Comparison of ENCODE assay signal across 29 cellular contexts in the genomic region with DNA sequence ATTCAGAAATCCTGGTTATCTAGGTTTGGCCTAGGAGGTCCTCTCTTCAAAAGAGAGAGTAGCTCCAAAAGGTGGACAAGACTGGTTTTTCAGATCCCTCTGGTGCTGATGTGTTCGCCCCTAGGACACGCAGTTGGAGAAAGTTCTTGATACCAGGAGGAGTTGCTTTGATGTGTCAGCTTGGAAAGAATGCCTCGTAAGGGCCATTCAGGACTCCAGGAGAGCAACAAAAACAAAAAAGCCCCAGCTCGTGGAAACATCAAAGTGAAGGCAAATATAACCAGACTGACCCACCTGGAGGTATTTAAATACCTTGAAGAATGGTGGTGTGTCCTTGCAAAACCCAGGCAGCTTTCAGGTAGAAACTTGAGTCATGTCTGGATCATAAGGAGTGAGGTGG. TPM values are rescaled to one million over a fixed set of nuclear protein-coding genes. Genes with fewer than 3 reads are reported as not detected.
DNase-seq lines count a peak whose midpoint lies in the region; ATAC-seq and TF ChIP-seq lines count a peak whose summit lies in the region.
"Had no signal": no experiment of that assay in that cellular context is flagged by ENCODE, and none has a peak within 500 bp of the region (broad histone marks: within the 10 kb centered on the region; RNA-seq: fewer than 3 reads in every experiment).

No MANE protein-coding gene starts in this region.

- DNase-seq in RWPE2 (ENCODE audit: low spot score) = no peak
- DNase-seq in kidney tubule cell (ENCODE audit: low spot score) = peak; percentile 71
- DNase-seq in thoracic aorta (ENCODE audit: low spot score) = no peak
- DNase-seq in SIG-M5 (lab: John Stamatoyannopoulos, UW) = no peak
- no peak for DNase-seq in mesothelial cell of epicardium (ENCODE audit: low spot score in 2 of 2, unreplicated experiment in 2 of 2)
- DNase-seq: activated CD8-positive, alpha-beta T cell treated with anti-CD3 and anti-CD28 coated beads, Interleukin-2, amount 10 ng/mL, durations not matched to agents 7 days and 5 days; activated gamma-delta T cell treated with Interleukin-2 at 50 U/mL for 16 hours; activated T-cell treated with anti-CD3 and anti-CD28 coated beads, Interleukin-2, amount 50 U/mL, for 24 hours; effector CD4-positive, alpha-beta T cell; erythroblast; GF-D8; heart left ventricle; left cardiac atrium; MG63; naive thymus-derived CD8-positive, alpha-beta T cell; NCI-H345; NCI-H748 treated with DMSO at 0.1 percent for 48 hours; nucleus accumbens; retina; RPMI8226; SK-N-SH; T-helper 2 cell; thyroid gland had no signal

- H3K4me1 Mint-ChIP-seq in mesothelial cell of epicardium = peaks cover 39% of the 10 kb centered on the region

- no peak overlapping the region for H3K4me3 Mint-ChIP-seq in mesothelial cell of epicardium
- H3K4me3 Mint-ChIP-seq: activated CD8-positive, alpha-beta T cell treated with anti-CD3 and anti-CD28 coated beads, Interleukin-2, amount 10 ng/mL, durations not matched to agents 7 days and 5 days; activated T-cell treated with anti-CD3 and anti-CD28 coated beads, Interleukin-2, amount 50 U/mL, for 24 hours; brain; naive thymus-derived CD8-positive, alpha-beta T cell; stimulated activated naive CD8-positive, alpha-beta T cell treated with anti-CD3 and anti-CD28 coated beads, Interleukin-15, Interleukin-2, amounts not matched to agents 100 ng/mL and 50 ng/mL, for 24 hours had no signal

- ATAC-seq in RWPE2 (ENCODE audit: low read depth) (peak; percentile 51), thoracic aorta (ENCODE audit: insufficient number of reproducible peaks, low FRiP score, low read depth) (no peak), GM21526 (IDR thresholded peaks at IDR 0.05; ENCODE audit: low FRiP score, unreplicated experiment) (no peak)
- ATAC-seq: activated CD8-positive, alpha-beta T cell treated with anti-CD3 and anti-CD28 coated beads, Interleukin-2, amount 10 ng/mL, durations not matched to agents 7 days and 5 days; heart left ventricle; left cardiac atrium; naive thymus-derived CD8-positive, alpha-beta T cell had no signal

- H3K27ac ChIP-seq in HUES48 (ENCODE audit: low read depth, low read length) (peak overlapping the region; percentile 9), RWPE2 (ENCODE audit: poor library complexity, severe bottlenecking) (peak overlapping the region; percentile 18), thoracic aorta (peak overlapping the region; percentile 82 to 85)
- H3K27ac ChIP-seq: heart left ventricle, skin epidermis, thyroid gland had no signal

- H3K4me3 ChIP-seq in HUES48 (ENCODE audit: low read depth, low read length) (no peak overlapping the region), RWPE2 (ENCODE audit: severe bottlenecking) (no peak overlapping the region), thoracic aorta (no peak overlapping the region)
- H3K4me3 ChIP-seq: heart left ventricle, MG63, skin epidermis, thyroid gland had no signal

- H3K27ac Mint-ChIP-seq in mesothelial cell of epicardium = no peak overlapping the region
- H3K27ac Mint-ChIP-seq: activated CD8-positive, alpha-beta T cell treated with anti-CD3 and anti-CD28 coated beads, Interleukin-2, amount 10 ng/mL, durations not matched to agents 7 days and 5 days; activated T-cell treated with anti-CD3 and anti-CD28 coated beads, Interleukin-2, amount 50 U/mL, for 24 hours; brain; IgD-negative memory B cell; stimulated activated naive CD8-positive, alpha-beta T cell treated with anti-CD3 and anti-CD28 coated beads, Interleukin-15, Interleukin-2, amounts not matched to agents 100 ng/mL and 50 ng/mL, for 24 hours had no signal

- no peak overlapping the region for H3K9ac ChIP-seq in HUES48 (ENCODE audit: low read depth, low read length)
- H3K9ac ChIP-seq: SK-N-SH had no signal

- H3K9me3 ChIP-seq in HUES48 (ENCODE audit: control insufficient read depth, insufficient read depth, low read length) (no peaks in the 10 kb centered on the region), RWPE2 (ENCODE audit: severe bottlenecking) (no peaks in the 10 kb centered on the region), thoracic aorta (no peaks in the 10 kb centered on the region)
- H3K9me3 ChIP-seq: heart left ventricle, MG63, SK-N-SH, thyroid gland had no signal

- TF ChIP-seq CTCF in RWPE2 (IDR thresholded peaks at IDR 0.05; ENCODE audit: poor library complexity, severe bottlenecking) (no peak), thoracic aorta (IDR thresholded peaks at IDR 0.05) (no peak), mesothelial cell of epicardium (IDR thresholded peaks at IDR 0.05; ENCODE audit: unreplicated experiment) (no peak)

- no peaks in the 10 kb centered on the region for H3K36me3 ChIP-seq in HUES48 (ENCODE audit: control insufficient read depth, insufficient read depth, low read length)
- H3K36me3 ChIP-seq in RWPE2 (ENCODE audit: low read depth) = no peaks in the 10 kb centered on the region
- H3K36me3 ChIP-seq in thoracic aorta = no peaks in the 10 kb centered on the region
- H3K36me3 ChIP-seq: heart left ventricle, MG63, thyroid gland had no signal

- peaks cover 5% of the 10 kb centered on the region for H3K27me3 Mint-ChIP-seq in mesothelial cell of epicardium (ENCODE audit: low read depth)
- H3K27me3 Mint-ChIP-seq: activated T-cell treated with anti-CD3 and anti-CD28 coated beads, Interleukin-2, amount 50 U/mL, for 24 hours; IgD-negative memory B cell; naive thymus-derived CD8-positive, alpha-beta T cell; stimulated activated naive CD8-positive, alpha-beta T cell treated with anti-CD3 and anti-CD28 coated beads, Interleukin-15, Interleukin-2, amounts not matched to agents 100 ng/mL and 50 ng/mL, for 24 hours had no signal

- H3K36me3 Mint-ChIP-seq in mesothelial cell of epicardium = no peaks in the 10 kb centered on the region
- H3K36me3 Mint-ChIP-seq: brain; IgD-negative memory B cell; naive thymus-derived CD8-positive, alpha-beta T cell had no signal

- no peaks in the 10 kb centered on the region for H3K27me3 ChIP-seq in HUES48 (ENCODE audit: control insufficient read depth, insufficient read depth, low read length)
- H3K27me3 ChIP-seq in RWPE2 (ENCODE audit: insufficient read depth, poor library complexity, severe bottlenecking) = no peaks in the 10 kb centered on the region
- H3K27me3 ChIP-seq in thoracic aorta (replicated peaks; ENCODE audit: insufficient read depth) = no peaks in the 10 kb centered on the region
- H3K27me3 ChIP-seq: heart left ventricle, MG63, thyroid gland had no signal

- H3K9me3 Mint-ChIP-seq in mesothelial cell of epicardium = no peaks in the 10 kb centered on the region
- H3K9me3 Mint-ChIP-seq: activated T-cell treated with anti-CD3 and anti-CD28 coated beads, Interleukin-2, amount 50 U/mL, for 24 hours; brain; IgD-negative memory B cell; naive thymus-derived CD8-positive, alpha-beta T cell; stimulated activated naive CD8-positive, alpha-beta T cell treated with anti-CD3 and anti-CD28 coated beads, Interleukin-15, Interleukin-2, amounts not matched to agents 100 ng/mL and 50 ng/mL, for 24 hours had no signal

- H3K4me1 ChIP-seq in HUES48 (ENCODE audit: control insufficient read depth, insufficient read depth, low read length) = peaks cover 15% of the 10 kb centered on the region; the same call in 1 of the 2 replicates
- H3K4me1 ChIP-seq in RWPE2 (ENCODE audit: insufficient read depth, poor library complexity, severe bottlenecking) = peaks cover 12% of the 10 kb centered on the region
- H3K4me1 ChIP-seq in thoracic aorta (ENCODE audit: control insufficient read depth in 1 of 2, low read depth in 2 of 2) = peaks cover 11 to 46% of the 10 kb centered on the region in 2 donors

RNA-seq across cellular contexts. Expression of a gene that starts 12.5 kb away (rescaled TPM):
- total RNA-seq in thoracic aorta = 100 to 1,000 TPM; 121 to 210 TPM
- total RNA-seq in mesothelial cell of epicardium = 41.0 to 48.8 TPM (median 44.5 TPM) in 3 replicates

Comparison
In these comparisons a context has a peak if more than half of its experiments do, and no peak if none do; other contexts are left out.
1. H3K27ac ChIP-seq: peak in every context shown above with its lines; median percentile 84 in thoracic aorta; 18 in RWPE2; 9 in HUES48.